In the genomic region with DNA sequence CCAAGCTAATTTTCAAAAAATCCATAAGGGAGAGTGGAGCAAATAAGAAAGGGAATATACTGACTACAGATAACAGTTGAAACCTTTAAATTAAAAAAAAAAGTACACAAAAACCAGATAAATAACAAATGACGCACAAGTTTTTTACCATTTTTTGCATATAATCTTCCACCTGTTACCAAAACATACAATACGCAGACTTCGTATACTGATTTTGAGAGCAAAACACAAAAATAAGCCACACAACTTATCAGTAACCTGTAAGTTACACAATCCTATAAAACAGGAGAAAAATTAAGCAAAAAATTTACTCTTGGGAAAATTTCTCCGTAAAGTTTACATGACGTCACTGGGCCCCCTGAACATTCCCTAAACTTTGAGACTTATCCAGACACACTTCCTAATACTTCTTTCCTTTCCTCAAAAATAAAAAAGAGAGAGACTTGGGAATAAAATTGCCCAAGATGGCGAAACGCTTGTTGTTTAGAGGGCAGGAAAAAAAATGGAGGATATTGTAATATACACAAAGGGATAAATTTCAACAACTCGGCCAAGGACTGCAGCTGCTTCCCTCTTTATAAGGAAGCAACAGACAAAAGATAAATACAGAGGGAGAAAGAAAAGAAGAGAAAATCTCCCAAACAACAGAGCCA, we compare ENCODE assay signal across 8 cellular contexts.
DNase-seq lines count a peak whose midpoint lies in the region; ATAC-seq and TF ChIP-seq lines count a peak whose summit lies in the region.

No MANE protein-coding gene starts in this region.

- H3K4me1 Mint-ChIP-seq in dendritic cell treated with granulocyte-macrophage colony-stimulating factor and Interleukin-4, amounts not matched to agents 40 ng/mL and 50 ng/mL, for 4 days (ENCODE audit: low read depth): peaks cover 33% of the 10 kb centered on the region

- H3K27me3 Mint-ChIP-seq in dendritic cell treated with granulocyte-macrophage colony-stimulating factor and Interleukin-4, amounts not matched to agents 40 ng/mL and 50 ng/mL, for 4 days: no peaks in the 10 kb centered on the region

- H3K36me3 ChIP-seq in mucosa of stomach (ENCODE audit: control insufficient read depth, insufficient read depth, low read length): no peaks in the 10 kb centered on the region

- no peaks in the 10 kb centered on the region for H3K9me3 Mint-ChIP-seq in dendritic cell treated with granulocyte-macrophage colony-stimulating factor and Interleukin-4, amounts not matched to agents 40 ng/mL and 50 ng/mL, for 4 days

- H3K36me3 Mint-ChIP-seq in dendritic cell treated with granulocyte-macrophage colony-stimulating factor and Interleukin-4, amounts not matched to agents 40 ng/mL and 50 ng/mL, for 4 days (ENCODE audit: low read depth): peaks cover 28% of the 10 kb centered on the region

- ATAC-seq in GM18505 (IDR thresholded peaks at IDR 0.05; ENCODE audit: unreplicated experiment) (no peak), GM18907 (IDR thresholded peaks at IDR 0.05; ENCODE audit: unreplicated experiment) (no peak)

- peak overlapping the region; percentile 91 for H3K4me3 Mint-ChIP-seq in dendritic cell treated with granulocyte-macrophage colony-stimulating factor and Interleukin-4, amounts not matched to agents 40 ng/mL and 50 ng/mL, for 4 days

- intact Hi-C loops in dendritic cell treated with granulocyte-macrophage colony-stimulating factor and Interleukin-4, amounts not matched to agents 40 ng/mL and 50 ng/mL, for 4 days (cut with micrococcal nuclease): loop anchor here (1.0 to 10.0 kb wide), 3 partner anchors 45 to 98 kb away; a partner anchor contains a TSS

- peak overlapping the region; percentile 100 for H3K9ac ChIP-seq in mucosa of stomach (ENCODE audit: low read length)

- peak overlapping the region; percentile 93 for H3K4me3 ChIP-seq in mucosa of stomach (ENCODE audit: low read length)

- H3K9me3 ChIP-seq in mucosa of stomach (ENCODE audit: control insufficient read depth, low read length): no peaks in the 10 kb centered on the region

- H3K4me1 ChIP-seq in mucosa of stomach (ENCODE audit: control insufficient read depth, insufficient read depth, low read length): peaks cover 11% of the 10 kb centered on the region

- DNase-seq in NCI-H1417 (lab: John Stamatoyannopoulos, UW): peak in 2 of 3 experiments; percentile 53 to 79
- no peak for DNase-seq in NCI-H1417 treated with DMSO at 0.1 percent for 48 hours (lab: John Stamatoyannopoulos, UW)
- peak; percentile 86 for DNase-seq in NCI-H2227 (lab: John Stamatoyannopoulos, UW; ENCODE audit: unreplicated experiment)
- DNase-seq in NCI-H1930 (lab: John Stamatoyannopoulos, UW): no peak

- H3K27ac Mint-ChIP-seq in dendritic cell treated with granulocyte-macrophage colony-stimulating factor and Interleukin-4, amounts not matched to agents 40 ng/mL and 50 ng/mL, for 4 days: peak overlapping the region; percentile 100

- no peaks in the 10 kb centered on the region for H3K27me3 ChIP-seq in mucosa of stomach (ENCODE audit: control insufficient read depth, insufficient read depth, low read length)

- no peak for TF ChIP-seq POLR2A in GM18505 (IDR thresholded peaks at IDR 0.05; ENCODE audit: borderline replicate concordance, extremely low read depth, insufficient read depth, insufficient read length)

Comparison
In these comparisons a context has a peak if more than half of its experiments do, and no peak if none do; other contexts are left out.
1. DNase-seq: peak in NCI-H1417 (2 of 3) and NCI-H2227 (single experiment); none in NCI-H1417 treated with DMSO at 0.1 percent for 48 hours (single experiment) and NCI-H1930 (0 of 2).